11 cellular contexts compared by ENCODE assay signal in the genomic region with DNA sequence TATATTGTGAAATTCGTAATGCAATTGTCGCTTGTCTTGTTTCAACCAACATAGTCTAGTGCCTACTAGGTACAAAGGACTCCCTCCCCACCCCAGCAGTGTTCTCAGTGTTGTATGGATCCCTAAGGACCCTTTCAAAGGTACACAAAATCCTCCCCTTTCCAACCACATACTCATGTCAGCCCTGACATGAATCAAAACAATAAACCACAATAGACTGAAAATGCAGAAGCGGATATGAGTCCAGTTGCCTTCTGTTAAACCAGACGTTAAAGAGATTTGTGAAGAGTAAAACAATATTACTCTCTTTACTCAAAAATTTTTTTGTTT.
A peak's percentile ranks its signal among the peaks of the same experiment; 100 is the strongest.
DNase-seq lines count a peak whose midpoint lies in the region; ATAC-seq, FAIRE-seq and TF ChIP-seq lines count a peak whose summit lies in the region.
"Had no signal": no experiment of that assay in that cellular context is flagged by ENCODE, and none has a peak within 500 bp of the region (broad histone marks: within the 10 kb centered on the region; RNA-seq: fewer than 3 reads in every experiment).

No MANE protein-coding gene starts in this region.

- ATAC-seq in GM18502 (IDR thresholded peaks at IDR 0.05; ENCODE audit: poor library complexity, unreplicated experiment) = peak; percentile 95
- peak; percentile 87 for ATAC-seq in GM19452 (IDR thresholded peaks at IDR 0.05; ENCODE audit: unreplicated experiment)
- peak; percentile 89 for ATAC-seq in HG02943 (IDR thresholded peaks at IDR 0.05; ENCODE audit: low read depth, unreplicated experiment)

- no peaks in the 10 kb centered on the region for H4K20me1 ChIP-seq in OCI-LY3 (ENCODE audit: insufficient read depth, low read length)

- H3K27me3 ChIP-seq in OCI-LY3 (ENCODE audit: low read depth, low read length) (peaks cover 36% of the 10 kb centered on the region), thyroid gland (no peaks in the 10 kb centered on the region)
- H3K27me3 ChIP-seq: brain microvascular endothelial cell had no signal

- H3K36me3 ChIP-seq in OCI-LY3 (replicated peaks; ENCODE audit: low read depth, low read length) = no peaks in the 10 kb centered on the region
- no peaks in the 10 kb centered on the region for H3K36me3 ChIP-seq in thyroid gland
- H3K36me3 ChIP-seq: brain microvascular endothelial cell had no signal

- no peak for FAIRE-seq in D721Med (lab: Jason Lieb, UNC)

- H3K4me1 ChIP-seq in OCI-LY3 (ENCODE audit: low read length) (peaks cover 8% of the 10 kb centered on the region), thyroid gland (peaks cover 14 to 17% of the 10 kb centered on the region in 2 donors)

- no peaks in the 10 kb centered on the region for H3K79me2 ChIP-seq in OCI-LY3 (ENCODE audit: low read length)

- H3K27ac ChIP-seq in OCI-LY3 (ENCODE audit: low read length) = no peak overlapping the region
- H3K27ac ChIP-seq in thyroid gland = no peak overlapping the region
- H3K27ac ChIP-seq: brain microvascular endothelial cell had no signal

- H3K4me3 ChIP-seq in OCI-LY3 (ENCODE audit: low read length) (no peak overlapping the region), thyroid gland (replicated peaks in 1 of 3) (no peak overlapping the region)

- DNase-seq in stimulated activated CD4-positive, alpha-beta T cell treated with anti-CD3 and anti-CD28 coated beads, Interleukin-4, amount 100 ng/mL, for 4 hours = no peak
- DNase-seq in thyroid gland (no peak), D721Med (ENCODE audit: insufficient read length, low spot score) (no peak), germinal center (ENCODE audit: low spot score) (no peak)
- DNase-seq: brain microvascular endothelial cell, KG1, NCI-H510A treated with DMSO at 0.1 percent for 48 hours had no signal

- no peaks in the 10 kb centered on the region for H3K9me3 ChIP-seq in OCI-LY3 (ENCODE audit: insufficient read depth, low read length)
- no peaks in the 10 kb centered on the region for H3K9me3 ChIP-seq in thyroid gland

- H3K4me2 ChIP-seq in OCI-LY3 (ENCODE audit: low read length) = peak overlapping the region; percentile 27; the same call in 1 of the 2 replicates

- intact Hi-C loops in thyroid gland (cut with DNase I) = no loop called here

- TF ChIP-seq POLR2A in thyroid gland (IDR thresholded peaks at IDR 0.05) = no peak

- TF ChIP-seq CTCF in OCI-LY3 (IDR thresholded peaks at IDR 0.05; ENCODE audit: low read depth, low read length) = no peak
- TF ChIP-seq CTCF in thyroid gland (IDR thresholded peaks at IDR 0.05) = no peak
- no peak for TF ChIP-seq CTCF in D721Med (IDR thresholded peaks at IDR 0.05; ENCODE audit: insufficient read depth, missing control alignments)

- WGBS in thyroid gland, 2 donors = 89 to 96% methylated on average over 4 of the region's 4 CpGs

- no peak overlapping the region for H2AFZ ChIP-seq in OCI-LY3 (ENCODE audit: low read depth, low read length)

- H3K9ac ChIP-seq in OCI-LY3 (ENCODE audit: low read length) = no peak overlapping the region
